ENCODE assay signal across 8 cellular contexts in genomic region chr1:1406101-1406820, GRCh38. TPM values are rescaled to one million over a fixed set of nuclear protein-coding genes. Genes with fewer than 3 reads are reported as not detected.
DNase-seq lines count a peak whose midpoint lies in the region; ATAC-seq, FAIRE-seq and TF ChIP-seq lines count a peak whose summit lies in the region.

No MANE protein-coding gene starts in this region.

- 73% methylated on average over 33 of the region's 43 CpGs; no CpG with 5 or more reads in 1 of the 2 experiments for WGBS in H1 (ENCODE audit: extremely low coverage in 1 of 2, insufficient coverage in 1 of 2, insufficient read length in 1 of 2, insufficient replicate concordance in 2 of 2, low coverage in 1 of 2, low lambda C conversion rate in 2 of 2, missing lambda C conversion rate in 1 of 2), 2 experiments

- peak overlapping the region; percentile 94 for H3K4me3 Mint-ChIP-seq in CD8-positive, alpha-beta T cell

- H3K18ac ChIP-seq in H1 (ENCODE audit: extremely low read depth, low read length) = no peak overlapping the region

- H3K4me1 ChIP-seq in CD8-positive, alpha-beta T cell (ENCODE audit: insufficient read depth, low read length) = peaks cover 20% of the 10 kb centered on the region
- H3K4me1 ChIP-seq in OCI-LY1 (ENCODE audit: insufficient read depth, low read length, severe bottlenecking) (peaks cover 27% of the 10 kb centered on the region), H1 (replicated peaks in 1 of 4; ENCODE audit: control insufficient read depth in 3 of 4, insufficient read depth in 4 of 4, low read length in 3 of 4) (peaks cover 8 to 19% (median 13%) of the 10 kb centered on the region in 4 experiments; a peak in 6 of 7 replicates)

- H3K9ac ChIP-seq in OCI-LY1 (ENCODE audit: low read length) (peak overlapping the region; percentile 86), H1 (replicated peaks in 1 of 4; ENCODE audit: extremely low read depth in 1 of 4, low read depth in 3 of 4, low read length in 3 of 4) (peak overlapping the region; percentile 81 to 96 (median 92)), neural cell (ENCODE audit: low read length) (peak overlapping the region; percentile 86)

- H4K20me1 ChIP-seq in OCI-LY1 (ENCODE audit: insufficient read depth, low read length) (no peaks in the 10 kb centered on the region), H1 (replicated peaks in 1 of 2; ENCODE audit: control insufficient read depth in 1 of 2, insufficient read depth in 2 of 2, low read length in 2 of 2) (peaks cover 8 to 12% of the 10 kb centered on the region in 2 experiments), neural cell (ENCODE audit: insufficient read depth) (no peaks in the 10 kb centered on the region)

- H2AK5ac ChIP-seq in H1 (ENCODE audit: low read depth, low read length) = no peak overlapping the region

- H3K23me2 ChIP-seq in H1 (ENCODE audit: low read depth, low read length) = peaks cover 5% of the 10 kb centered on the region; the same call in 1 of the 2 replicates

- no peaks in the 10 kb centered on the region for H3K9me3 ChIP-seq in CD8-positive, alpha-beta T cell (ENCODE audit: low read length)
- H3K9me3 ChIP-seq in OCI-LY1 (ENCODE audit: low read length) (no peaks in the 10 kb centered on the region), H1 (ENCODE audit: insufficient read depth in 2 of 2, low read depth in 1 of 2, low read length in 1 of 2) (no peaks in the 10 kb centered on the region), neural cell (ENCODE audit: low read length) (no peaks in the 10 kb centered on the region)

- H3K9me2 ChIP-seq in OCI-LY1 (ENCODE audit: low read depth, low read length) = no peaks in the 10 kb centered on the region
- H3K9me2 ChIP-seq in neural cell (ENCODE audit: insufficient read depth, low read length) = no peaks in the 10 kb centered on the region

- peak overlapping the region; percentile 17 for H3K56ac ChIP-seq in H1 (replicated peaks; ENCODE audit: insufficient read length, low read depth, low read length)

- peak overlapping the region; percentile 87 for H3K27ac ChIP-seq in CD8-positive, alpha-beta T cell (ENCODE audit: low read depth, low read length)
- H3K27ac ChIP-seq in OCI-LY1 (ENCODE audit: low read depth, low read length, poor library complexity, severe bottlenecking) (peak overlapping the region; percentile 13), H1 (ENCODE audit: low read depth, low read length) (peak overlapping the region; percentile 94; the same call in 1 of the 2 replicates), neural cell (ENCODE audit: low read length) (peak overlapping the region; percentile 85)

- no peaks in the 10 kb centered on the region for H3K27me3 Mint-ChIP-seq in CD8-positive, alpha-beta T cell (ENCODE audit: low read depth)

- peak overlapping the region; percentile 96 for H3K27ac Mint-ChIP-seq in CD8-positive, alpha-beta T cell

- H3K79me1 ChIP-seq in H1 (ENCODE audit: low read depth, low read length) = peaks cover 11% of the 10 kb centered on the region

- H2BK12ac ChIP-seq in H1 (ENCODE audit: low read depth, low read length) = no peak overlapping the region

- ATAC-seq in CD8-positive, alpha-beta T cell = no peak

- TF ChIP-seq RAD21 in H1 (IDR thresholded peaks at IDR 0.05 in 1 of 2, conservative IDR thresholded peaks at IDR 0.05 in 1 of 2; ENCODE audit: low read depth in 2 of 2, low read length in 2 of 2) (0 out of 4 replicates have a peak, but pooled peaks of 1 of the 2 experiments have one; percentile 10), neural cell (conservative IDR thresholded peaks at IDR 0.05) (no peak)

- intact Hi-C loops in CD8-positive, alpha-beta T cell (cut with DNase I, micrococcal nuclease) = loop anchor here (2.0 to 5.0 kb wide), 2 partner anchors 57 to 166 kb away; partner anchors contain the start of genes DVL1 (in 1 of the 2) and SSU72 (in 1 of the 2)

- no peak overlapping the region for H2BK15ac ChIP-seq in H1 (ENCODE audit: low read length)

- no peak overlapping the region for H3K4ac ChIP-seq in H1 (replicated peaks; ENCODE audit: insufficient read length, low read depth, low read length)

- H3K4me2 ChIP-seq in OCI-LY1 (ENCODE audit: low read length) = peak overlapping the region; percentile 96
- peak overlapping the region; percentile 75 to 86 for H3K4me2 ChIP-seq in H1 (ENCODE audit: insufficient read depth in 1 of 2, low read depth in 2 of 2, low read length in 2 of 2)
- peak overlapping the region; percentile 92 for H3K4me2 ChIP-seq in neural cell (ENCODE audit: low read length)

- H3K4me3 ChIP-seq in CD8-positive, alpha-beta T cell (ENCODE audit: low read depth, low read length) = peak overlapping the region; percentile 87
- peak overlapping the region; percentile 78 for H3K4me3 ChIP-seq in OCI-LY1 (ENCODE audit: low read depth, low read length, poor library complexity, severe bottlenecking)
- peak overlapping the region; percentile 91 to 99 (median 93) for H3K4me3 ChIP-seq in H1 (ENCODE audit: extremely low read depth in 1 of 4, insufficient read depth in 2 of 4, low read depth in 3 of 4, low read length in 4 of 4)
- peak overlapping the region; percentile 97 for H3K4me3 ChIP-seq in neural cell (ENCODE audit: low read length)

- H3K9me3 Mint-ChIP-seq in CD8-positive, alpha-beta T cell = no peaks in the 10 kb centered on the region

- no peak overlapping the region for H3K23ac ChIP-seq in H1 (ENCODE audit: insufficient read length)

- H4K91ac ChIP-seq in H1 (replicated peaks; ENCODE audit: insufficient read length, low read length) = no peak overlapping the region

- TF ChIP-seq EP300 in H1 (IDR thresholded peaks at IDR 0.05; ENCODE audit: borderline replicate concordance in 1 of 2, low read depth in 2 of 2, low read length in 2 of 2) (no peak), neural cell (conservative IDR thresholded peaks at IDR 0.05; ENCODE audit: poor library complexity, severe bottlenecking) (no peak)

- H3K36me3 ChIP-seq in CD8-positive, alpha-beta T cell (ENCODE audit: insufficient read depth, low read length) = peaks cover 32% of the 10 kb centered on the region
- peaks cover 65% of the 10 kb centered on the region for H3K36me3 ChIP-seq in OCI-LY1 (ENCODE audit: insufficient read depth, low read length)
- H3K36me3 ChIP-seq in H1 (ENCODE audit: control insufficient read depth in 2 of 4, insufficient read depth in 4 of 4, low read length in 3 of 4) = peaks cover 20 to 56% (median 30%) of the 10 kb centered on the region in 4 experiments
- H3K36me3 ChIP-seq in neural cell (ENCODE audit: insufficient read depth, low read length) = no peaks in the 10 kb centered on the region

- no peak overlapping the region for H3K14ac ChIP-seq in H1 (ENCODE audit: insufficient read length)

- peaks cover 48% of the 10 kb centered on the region for H3K4me1 Mint-ChIP-seq in CD8-positive, alpha-beta T cell (ENCODE audit: low read depth)

- CTCF ChIA-PET in CD8-positive, alpha-beta T cell (lab: Charles Lee) = no interaction called here
- CTCF ChIA-PET in H1 (lab: Charles Lee; ENCODE audit: partially characterized antibody) = interaction anchor here (1.0 to 2.9 kb wide), 10 partner anchors 9 to 98 kb away, joined by 3 to 17 read pairs (median 4); partner anchors contain the start of gene ANKRD65

- peak overlapping the region; percentile 99 for H4K8ac ChIP-seq in H1 (ENCODE audit: extremely low read depth, insufficient read depth, low read length)

- H3K79me2 ChIP-seq in OCI-LY1 (ENCODE audit: insufficient read depth, low read length) (peaks cover 27% of the 10 kb centered on the region), H1 (ENCODE audit: control insufficient read depth in 1 of 2, insufficient read depth in 2 of 2, low read length in 2 of 2) (peaks cover 14 to 38% of the 10 kb centered on the region in 2 experiments), neural cell (replicated peaks; ENCODE audit: insufficient read depth, low read length) (peaks cover 24% of the 10 kb centered on the region)

- H2AFZ ChIP-seq in OCI-LY1 (ENCODE audit: low read length) (no peak overlapping the region), H1 (ENCODE audit: low read length) (no peak overlapping the region), neural cell (ENCODE audit: low read depth, low read length) (peak overlapping the region; percentile 33)

- peaks cover 54% of the 10 kb centered on the region for H3K36me3 Mint-ChIP-seq in CD8-positive, alpha-beta T cell

- no peak for DNase-seq in CD8-positive, alpha-beta T cell
- DNase-seq in H1 (ENCODE audit: low read depth in 1 of 2, low spot score in 2 of 2) = no peak
- DNase-seq in hepatic stellate cell (ENCODE audit: low spot score) = no peak
- no peak for DNase-seq in A172 (ENCODE audit: low spot score)
- no peak for DNase-seq in foreskin melanocyte
- DNase-seq in activated CD8-positive, alpha-beta memory T cell treated with anti-CD3 and anti-CD28 coated beads, Interleukin-2, amount 50 U/mL, for 4 hours = no peak

- H4K5ac ChIP-seq in H1 (ENCODE audit: insufficient read length, low read depth, low read length) = peak overlapping the region; percentile 93

- no peak for TF ChIP-seq POLR2A in H1 (IDR thresholded peaks at IDR 0.05; ENCODE audit: control extremely low read depth in 1 of 2, low read depth in 2 of 2, low read length in 2 of 2)

- no peaks in the 10 kb centered on the region for H3K27me3 ChIP-seq in CD8-positive, alpha-beta T cell (ENCODE audit: insufficient read depth, low read length)
- H3K27me3 ChIP-seq in OCI-LY1 (ENCODE audit: insufficient read depth, low read length) (no peaks in the 10 kb centered on the region), H1 (replicated peaks in 1 of 4; ENCODE audit: control insufficient read depth in 3 of 4, extremely low read depth in 1 of 4, insufficient read depth in 3 of 4, low read length in 3 of 4) (no peaks in the 10 kb centered on the region), neural cell (ENCODE audit: insufficient read depth, low read depth, low read length) (no peaks in the 10 kb centered on the region)

- POLR2A ChIA-PET in CD8-positive, alpha-beta T cell (lab: Charles Lee) = interaction anchor here (0.9 to 2.4 kb wide), 5 partner anchors 7 to 35 kb away, joined by 3 to 19 read pairs (median 8); partner anchors contain the start of genes AURKAIP1 and CCNL2
- POLR2A ChIA-PET in H1 (lab: Charles Lee; ENCODE audit: partially characterized antibody) = interaction anchor here (0.7 to 27.7 kb wide), 11 partner anchors 8 to 136 kb away, joined by 3 to 719 read pairs (median 3); partner anchors contain the start of genes ANKRD65, AURKAIP1, CCNL2 and MXRA8

- H3F3A ChIP-seq in OCI-LY1 (ENCODE audit: insufficient read depth, low read length) (no peaks in the 10 kb centered on the region), neural cell (ENCODE audit: insufficient read depth, low read length, poor library complexity, severe bottlenecking) (no peaks in the 10 kb centered on the region)

- no peak overlapping the region for H2BK20ac ChIP-seq in H1 (ENCODE audit: low read length)

- TF ChIP-seq CTCF in CD8-positive, alpha-beta T cell (IDR thresholded peaks at IDR 0.05) = no peak
- TF ChIP-seq CTCF in OCI-LY1 (IDR thresholded peaks at IDR 0.05; ENCODE audit: low read length) = no peak
- 0 out of 4 replicates have a peak, but pooled peaks of 1 of the 3 experiments have one; percentile 10 for TF ChIP-seq CTCF in H1 (IDR thresholded peaks at IDR 0.05; ENCODE audit: control extremely low read depth in 1 of 3, insufficient read depth in 1 of 3, low read depth in 1 of 3, low read length in 3 of 3)
- no peak for TF ChIP-seq CTCF in neural cell (IDR thresholded peaks at IDR 0.05; ENCODE audit: poor library complexity, severe bottlenecking)

- peak overlapping the region; percentile 88; the same call in 1 of the 2 replicates for H2BK5ac ChIP-seq in H1 (ENCODE audit: low read depth, low read length)

- FAIRE-seq in H1 (lab: Jason Lieb, UNC) = no peak

- no peak overlapping the region for H2BK120ac ChIP-seq in H1 (replicated peaks; ENCODE audit: low read depth, low read length)

RNA-seq across cellular contexts. Expression of gene MRPL20, which starts 0.8 kb away (rescaled TPM):
- 10 to 100 TPM; 92.6 to 92.7 TPM for total RNA-seq in CD8-positive, alpha-beta T cell
- 126 and 130 TPM in 2 replicates for total RNA-seq in H1 (2021; fragmentation: NEBNext Ultra II Directional; extraction: Animal tissue kit (Norgen Biotek cat#: 25700))
- polyA plus RNA-seq in H1 (2011; rRNA removed) (138 and 151 TPM in 2 replicates), neural cell (168 and 204 TPM in 2 replicates)
- 155 TPM for polyA plus RNA-seq in H1 (2011; cell fraction: cytosol; rRNA removed)
- polyA plus RNA-seq in H1 (2011; cell fraction: nucleus; rRNA removed) = 119 TPM
- 199 to 245 TPM (median 224 TPM) in 4 replicates for polyA plus RNA-seq in H1 (2012, experiment 1 of 2)
- polyA plus RNA-seq in H1 (2012, experiment 2 of 2) = 282 TPM
- 197 TPM for polyA plus RNA-seq in H1 (2013, experiment 1 of 2)
- polyA plus RNA-seq in H1 (2013, experiment 2 of 2) = 188 TPM
- polyA minus RNA-seq in H1 (2011; rRNA and poly(A)+ RNA removed) = 67.9 and 70.9 TPM in 2 replicates
- polyA minus RNA-seq in H1 (2011; cell fraction: cytosol; rRNA and poly(A)+ RNA removed) = 82.3 TPM
- polyA minus RNA-seq in H1 (2011; cell fraction: nucleus; rRNA and poly(A)+ RNA removed) = 51.4 TPM
- polyA minus RNA-seq in neural cell = 57.1 and 64.8 TPM in 2 replicates
- 117 and 151 TPM in 2 replicates for total RNA-seq in A172 (2014; rRNA removed; shearing (Covaris generic))

RNA-seq across cellular contexts. Expression of gene CCNL2, which starts 7.1 kb away (rescaled TPM):
- 100 to 1,000 TPM; 307 to 328 TPM for total RNA-seq in CD8-positive, alpha-beta T cell
- 120 TPM in 2 replicates for total RNA-seq in H1 (2021; fragmentation: NEBNext Ultra II Directional; extraction: Animal tissue kit (Norgen Biotek cat#: 25700))
- 79.8 and 121 TPM in 2 replicates for polyA plus RNA-seq in H1 (2011; rRNA removed)
- polyA plus RNA-seq in H1 (2011; cell fraction: cytosol; rRNA removed) = 153 TPM
- polyA plus RNA-seq in H1 (2011; cell fraction: nucleus; rRNA removed) = 606 TPM
- 111 to 127 TPM (median 117 TPM) in 4 replicates for polyA plus RNA-seq in H1 (2012, experiment 1 of 2)
- polyA plus RNA-seq in H1 (2012, experiment 2 of 2) = 46.7 TPM
- 109 TPM for polyA plus RNA-seq in H1 (2013, experiment 1 of 2)
- 91.9 TPM for polyA plus RNA-seq in H1 (2013, experiment 2 of 2)
- 66.3 and 81.1 TPM in 2 replicates for polyA minus RNA-seq in H1 (2011; rRNA and poly(A)+ RNA removed)
- 48.5 TPM for polyA minus RNA-seq in H1 (2011; cell fraction: cytosol; rRNA and poly(A)+ RNA removed)
- polyA minus RNA-seq in H1 (2011; cell fraction: nucleus; rRNA and poly(A)+ RNA removed) = 142 TPM
- polyA plus RNA-seq in neural cell = 696 and 734 TPM in 2 replicates
- 227 and 231 TPM in 2 replicates for polyA minus RNA-seq in neural cell
- 35.6 and 43.2 TPM in 2 replicates for total RNA-seq in A172 (2014; rRNA removed; shearing (Covaris generic))

RNA-seq across cellular contexts. Expression of gene ANKRD65, which starts 14.8 kb away (rescaled TPM):
- total RNA-seq in CD8-positive, alpha-beta T cell = not detected
- total RNA-seq in H1 (2021; fragmentation: NEBNext Ultra II Directional; extraction: Animal tissue kit (Norgen Biotek cat#: 25700)) = 1.8 and 2.2 TPM in 2 replicates
- polyA plus RNA-seq in H1 (2011; rRNA removed) (1.7 and 2.0 TPM in 2 replicates), neural cell (0.28 TPM in 1 of 2 replicates, not detected in the other)
- 3.2 TPM for polyA plus RNA-seq in H1 (2011; cell fraction: cytosol; rRNA removed)
- polyA plus RNA-seq in H1 (2011; cell fraction: nucleus; rRNA removed) = 6.6 TPM
- 2.6 to 3.5 TPM (median 3.3 TPM) in 4 replicates for polyA plus RNA-seq in H1 (2012, experiment 1 of 2)
- polyA plus RNA-seq in H1 (2012, experiment 2 of 2) = 3.2 TPM
- polyA plus RNA-seq in H1 (2013, experiment 1 of 2) = 1.2 TPM
- polyA plus RNA-seq in H1 (2013, experiment 2 of 2) = 1.3 TPM
- polyA minus RNA-seq in H1 (2011; rRNA and poly(A)+ RNA removed) = 0.73 and 0.80 TPM in 2 replicates
- 1.7 TPM for polyA minus RNA-seq in H1 (2011; cell fraction: cytosol; rRNA and poly(A)+ RNA removed)
- polyA minus RNA-seq in H1 (2011; cell fraction: nucleus; rRNA and poly(A)+ RNA removed) = 2.2 TPM
- not detected in 2 replicates for polyA minus RNA-seq in neural cell
- 0.12 TPM in 1 of 2 replicates, not detected in the other for total RNA-seq in A172 (2014; rRNA removed; shearing (Covaris generic))

RNA-seq across cellular contexts. Expression of gene VWA1, which starts 29.2 kb away (rescaled TPM):
- not detected for total RNA-seq in CD8-positive, alpha-beta T cell
- 36.6 and 42.0 TPM in 2 replicates for total RNA-seq in H1 (2021; fragmentation: NEBNext Ultra II Directional; extraction: Animal tissue kit (Norgen Biotek cat#: 25700))
- polyA plus RNA-seq in H1 (2011; rRNA removed) = 16.0 and 19.5 TPM in 2 replicates
- 15.8 TPM for polyA plus RNA-seq in H1 (2011; cell fraction: cytosol; rRNA removed)
- polyA plus RNA-seq in H1 (2011; cell fraction: nucleus; rRNA removed) = 26.0 TPM
- polyA plus RNA-seq in H1 (2012, experiment 1 of 2) = 15.3 to 20.4 TPM (median 19.1 TPM) in 4 replicates
- polyA plus RNA-seq in H1 (2012, experiment 2 of 2) = 11.3 TPM
- 32.5 TPM for polyA plus RNA-seq in H1 (2013, experiment 1 of 2)
- 30.8 TPM for polyA plus RNA-seq in H1 (2013, experiment 2 of 2)
- polyA minus RNA-seq in H1 (2011; rRNA and poly(A)+ RNA removed) = 3.7 and 6.6 TPM in 2 replicates
- polyA minus RNA-seq in H1 (2011; cell fraction: cytosol; rRNA and poly(A)+ RNA removed) = 13.1 TPM
- polyA minus RNA-seq in H1 (2011; cell fraction: nucleus; rRNA and poly(A)+ RNA removed) = 13.6 TPM
- polyA plus RNA-seq in neural cell = 0.88 and 1.4 TPM in 2 replicates
- 0.81 and 1.5 TPM in 2 replicates for polyA minus RNA-seq in neural cell
- total RNA-seq in A172 (2014; rRNA removed; shearing (Covaris generic)) = 0.91 and 2.0 TPM in 2 replicates

RNA-seq across cellular contexts. Expression of gene AURKAIP1, which starts 31.3 kb away (rescaled TPM):
- 10 to 100 TPM; 58.4 to 62.6 TPM for total RNA-seq in CD8-positive, alpha-beta T cell
- 194 TPM in 2 replicates for total RNA-seq in H1 (2021; fragmentation: NEBNext Ultra II Directional; extraction: Animal tissue kit (Norgen Biotek cat#: 25700))
- polyA plus RNA-seq in H1 (2011; rRNA removed) (87.8 and 138 TPM in 2 replicates), neural cell (104 and 119 TPM in 2 replicates)
- 133 TPM for polyA plus RNA-seq in H1 (2011; cell fraction: cytosol; rRNA removed)
- 105 TPM for polyA plus RNA-seq in H1 (2011; cell fraction: nucleus; rRNA removed)
- 115 to 177 TPM (median 165 TPM) in 4 replicates for polyA plus RNA-seq in H1 (2012, experiment 1 of 2)
- 126 TPM for polyA plus RNA-seq in H1 (2012, experiment 2 of 2)
- 120 TPM for polyA plus RNA-seq in H1 (2013, experiment 1 of 2)
- polyA plus RNA-seq in H1 (2013, experiment 2 of 2) = 113 TPM
- 12.5 and 13.3 TPM in 2 replicates for polyA minus RNA-seq in H1 (2011; rRNA and poly(A)+ RNA removed)
- 44.8 TPM for polyA minus RNA-seq in H1 (2011; cell fraction: cytosol; rRNA and poly(A)+ RNA removed)
- polyA minus RNA-seq in H1 (2011; cell fraction: nucleus; rRNA and poly(A)+ RNA removed) = 30.7 TPM
- 29.9 and 31.1 TPM in 2 replicates for polyA minus RNA-seq in neural cell
- total RNA-seq in A172 (2014; rRNA removed; shearing (Covaris generic)) = 120 and 123 TPM in 2 replicates

Comparison
In these comparisons a context has a peak if more than half of its experiments do, and no peak if none do; other contexts are left out.
1. H3K27ac ChIP-seq: peak in every context shown above with its lines; median percentile 94 in H1; 87 in CD8-positive, alpha-beta T cell; 85 in neural cell; 13 in OCI-LY1.